Comparison of ENCODE assay signal across 1 cellular context in the genomic region with DNA sequence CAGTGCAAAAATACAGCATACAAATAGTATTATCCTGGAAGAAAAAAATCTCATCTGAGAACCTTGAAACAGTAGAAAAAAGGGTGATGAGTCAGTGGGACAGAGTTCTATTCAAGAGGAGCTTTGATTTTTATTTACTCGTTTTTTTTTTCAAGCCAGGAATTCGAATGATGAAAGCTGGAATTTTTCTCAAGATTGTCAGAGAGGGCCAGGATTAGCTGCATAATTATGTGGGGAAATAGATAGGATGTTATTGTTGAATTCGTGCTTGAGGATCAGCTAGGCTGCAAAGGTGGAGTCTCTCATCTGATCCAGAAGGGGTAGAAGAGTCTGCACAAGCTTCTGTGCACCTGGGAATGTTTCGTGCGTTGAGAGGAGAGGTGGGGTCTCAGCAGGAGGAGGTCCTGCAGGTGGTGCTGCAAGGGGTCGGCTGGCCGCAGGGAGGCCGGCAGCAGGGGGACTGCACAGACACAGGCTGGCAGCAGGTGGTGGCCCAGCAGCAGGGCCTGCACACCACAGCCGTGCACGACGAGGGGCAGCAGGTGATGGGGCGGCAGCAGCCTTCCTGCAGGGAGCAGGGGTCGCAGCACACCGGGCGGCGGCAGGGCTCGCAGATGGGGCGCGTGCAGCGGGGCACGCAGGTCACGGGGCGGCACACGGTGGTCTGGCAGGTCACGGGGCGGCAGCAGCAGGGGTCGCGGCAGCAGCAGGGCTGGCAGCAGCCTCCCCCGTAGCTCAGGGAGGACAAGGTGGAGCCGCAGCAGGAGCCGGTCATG.
A peak's percentile ranks its signal among the peaks of the same experiment; 100 is the strongest.
TF ChIP-seq lines count a peak whose summit lies in the region.

No MANE protein-coding gene starts in this region.

TF ChIP-seq in A549, 52 proteins besides CTCF, POLR2A, EP300 and RAD21:
- TF ChIP-seq FOSL2 (IDR thresholded peaks at IDR 0.05) (peak; percentile 56), FOSL2 (CRISPR knock-in tag; IDR thresholded peaks at IDR 0.05) (peak; percentile 34), GATA3 (IDR thresholded peaks at IDR 0.05; ENCODE audit: borderline replicate concordance) (peak; percentile 19; the same call in 1 of the 2 replicates), JUNB (IDR thresholded peaks at IDR 0.05) (peak; percentile 70), CEBPB (IDR thresholded peaks at IDR 0.05) (peak in 1 of 2 experiments; percentile 48; a peak in 1 of 4 replicates)
